ENCODE assay signal across 24 cellular contexts in the genomic region with DNA sequence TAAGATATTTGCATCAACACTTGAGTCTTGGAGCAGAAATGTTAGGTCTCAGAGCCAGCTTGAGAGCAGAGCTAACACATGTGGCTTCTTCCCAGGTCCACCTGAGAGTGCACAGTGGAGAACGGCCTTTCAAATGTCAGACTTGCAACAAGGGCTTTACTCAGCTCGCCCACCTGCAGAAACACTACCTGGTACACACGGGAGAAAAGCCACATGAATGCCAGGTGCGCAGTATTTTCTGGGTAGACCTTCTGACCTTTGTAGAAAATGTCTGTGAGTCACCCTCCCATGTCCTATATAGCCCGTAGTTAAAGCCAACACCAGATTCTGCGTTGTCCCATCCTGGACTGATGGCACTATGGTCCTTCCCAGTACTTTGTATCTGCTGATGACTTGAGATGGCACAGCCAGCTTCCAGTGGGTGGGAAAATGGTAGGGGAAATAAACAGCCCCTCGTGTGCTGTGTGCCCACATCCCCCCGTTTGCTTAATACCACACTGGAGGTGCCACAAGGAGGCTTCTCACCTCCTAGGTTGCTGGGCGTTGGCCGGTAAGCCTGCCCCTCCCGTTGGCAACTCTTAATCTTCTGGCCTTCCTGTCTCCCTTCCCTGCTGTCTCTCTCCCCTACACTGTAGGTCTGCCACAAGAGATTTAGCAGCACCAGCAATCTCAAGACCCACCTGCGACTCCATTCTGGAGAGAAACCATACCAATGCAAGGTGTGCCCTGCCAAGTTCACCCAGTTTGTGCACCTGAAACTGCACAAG. TPM values are rescaled to one million over a fixed set of nuclear protein-coding genes. Genes with fewer than 3 reads are reported as not detected.
A peak's percentile ranks its signal among the peaks of the same experiment; 100 is the strongest.
DNase-seq lines count a peak whose midpoint lies in the region; ATAC-seq and TF ChIP-seq lines count a peak whose summit lies in the region.
"Had no signal": no experiment of that assay in that cellular context is flagged by ENCODE, and none has a peak within 500 bp of the region (broad histone marks: within the 10 kb centered on the region; RNA-seq: fewer than 3 reads in every experiment).

No MANE protein-coding gene starts in this region.

- H2BK20ac ChIP-seq in H9 (ENCODE audit: low read depth, low read length, poor library complexity, severe bottlenecking) = no peak overlapping the region

- intact Hi-C loops in CD4-positive, alpha-beta T cell (cut with DNase I, micrococcal nuclease) = loop anchor here in 1 of 2 experiments (10.0 kb wide), 1 partner anchor 408 kb away; no protein-coding TSS in a partner anchor
- intact Hi-C loops in posterior vena cava (cut with DNase I) = no loop called here

- H4K5ac ChIP-seq in H9 (ENCODE audit: insufficient read length, low read depth, low read length) = no peak overlapping the region

- TF ChIP-seq CTCF in CD4-positive, alpha-beta T cell (IDR thresholded peaks at IDR 0.05) = no peak
- no peak for TF ChIP-seq CTCF in endothelial cell (IDR thresholded peaks at IDR 0.05; ENCODE audit: unreplicated experiment)
- no peak for TF ChIP-seq CTCF in H9 (conservative IDR thresholded peaks at IDR 0.05)

- H3K9me3 ChIP-seq in CD4-positive, alpha-beta T cell (ENCODE audit: control insufficient read depth, low read length) = no peaks in the 10 kb centered on the region
- no peaks in the 10 kb centered on the region for H3K9me3 ChIP-seq in H9 (ENCODE audit: control insufficient read depth, low read depth, low read length)
- H3K9me3 ChIP-seq: thoracic aorta had no signal

- H3K4me1 Mint-ChIP-seq in CD4-positive, alpha-beta T cell (ENCODE audit: low read depth) = peaks cover 65% of the 10 kb centered on the region
- H3K4me1 Mint-ChIP-seq in T-cell (peaks cover 38 to 87% (median 75%) of the 10 kb centered on the region in 3 donors), endothelial cell (ENCODE audit: unreplicated experiment) (peaks cover 32% of the 10 kb centered on the region), H9 (peaks cover 0 to 10% of the 10 kb centered on the region in 2 experiments; a peak in 1 of 4 replicates)

- H2BK5ac ChIP-seq in H9 (ENCODE audit: insufficient read length, low read length) = no peak overlapping the region

- H3K23ac ChIP-seq in H9 (ENCODE audit: insufficient read length, low read depth, low read length) = no peak overlapping the region

- peak overlapping the region; percentile 6 for H3K27ac Mint-ChIP-seq in CD4-positive, alpha-beta T cell
- peak overlapping the region; percentile 42 to 80 for H3K27ac Mint-ChIP-seq in T-cell
- no peak overlapping the region for H3K27ac Mint-ChIP-seq in endothelial cell (ENCODE audit: unreplicated experiment)
- no peak overlapping the region for H3K27ac Mint-ChIP-seq in H9

- no peak overlapping the region for H3K14ac ChIP-seq in H9 (ENCODE audit: insufficient read depth, low read length)

- H3K9me3 Mint-ChIP-seq in CD4-positive, alpha-beta T cell = no peaks in the 10 kb centered on the region
- H3K9me3 Mint-ChIP-seq in T-cell (no peaks in the 10 kb centered on the region), endothelial cell (ENCODE audit: unreplicated experiment) (no peaks in the 10 kb centered on the region), H9 (no peaks in the 10 kb centered on the region)
- H3K9me3 Mint-ChIP-seq: naive thymus-derived CD4-positive, alpha-beta T cell had no signal

- H3K9ac ChIP-seq in H9 (ENCODE audit: extremely low read depth, insufficient read length, low read length) = no peak overlapping the region

- no peak overlapping the region for H2AK5ac ChIP-seq in H9 (ENCODE audit: insufficient read length, low read length)

- no peak for DNase-seq in activated CD4-positive, CD25-positive, alpha-beta regulatory T cell treated with anti-CD3 and anti-CD28 coated beads, Interleukin-2, amount 50 U/mL, for 72 hours
- no peak for DNase-seq in CD4-positive, alpha-beta T cell
- DNase-seq in T-cell = no peak
- DNase-seq in endothelial cell (ENCODE audit: low spot score) = no peak
- DNase-seq in posterior vena cava (ENCODE audit: low spot score) = no peak
- no peak for DNase-seq in H9
- no peak for DNase-seq in NCI-H128 (lab: John Stamatoyannopoulos, UW; ENCODE audit: unreplicated experiment)
- DNase-seq: 8988T; activated effector memory CD4-positive, alpha-beta T cell treated with anti-CD3 and anti-CD28 coated beads, Interleukin-2, amount 50 U/mL, for 16 hours; DMS53; HCEC 1CT; head of caudate nucleus; IMR-90; midbrain; naive thymus-derived CD4-positive, alpha-beta T cell; NCI-H1092 treated with DMSO at 0.1 percent for 48 hours; NCI-H187 treated with DMSO at 0.1 percent for 48 hours; NCI-H524; SHP77; stimulated activated CD4-positive, alpha-beta T cell treated with anti-CD3 and anti-CD28 coated beads, Interleukin-15, amount 100 ng/mL, for 24 hours; stimulated activated naive CD4-positive, alpha-beta T cell had no signal

- no peak overlapping the region for H3K56ac ChIP-seq in H9 (ENCODE audit: insufficient read length, low read depth, low read length)

- POLR2A ChIA-PET in CD4-positive, alpha-beta T cell (lab: Charles Lee) = interaction anchor here (1.1 to 1.5 kb wide), 2 partner anchors 9 to 11 kb away, joined by 3 to 4 read pairs; no protein-coding TSS in a partner anchor
- POLR2A ChIA-PET in T-cell (lab: Charles Lee) = no interaction called here

- H3K27me3 ChIP-seq in CD4-positive, alpha-beta T cell (ENCODE audit: control insufficient read depth, insufficient read depth, low read length) = no peaks in the 10 kb centered on the region
- no peaks in the 10 kb centered on the region for H3K27me3 ChIP-seq in H9 (ENCODE audit: insufficient read depth, low read length)

- H2AFZ ChIP-seq in H9 (ENCODE audit: low read length) = no peak overlapping the region

- no peak overlapping the region for H3K27ac ChIP-seq in CD4-positive, alpha-beta T cell (ENCODE audit: low read depth, low read length)
- no peak overlapping the region for H3K27ac ChIP-seq in H9 (ENCODE audit: insufficient read length, low read depth, low read length)
- H3K27ac ChIP-seq: thoracic aorta had no signal

- no peak overlapping the region for H2BK15ac ChIP-seq in H9 (ENCODE audit: low read depth, low read length)

- CTCF ChIA-PET in CD4-positive, alpha-beta T cell (lab: Charles Lee) = no interaction called here
- CTCF ChIA-PET in T-cell (lab: Charles Lee) = interaction anchor here in 1 of 2 donors (1.1 kb wide), 2 partner anchors 91 to 117 kb away, joined by 3 to 4 read pairs; no protein-coding TSS in a partner anchor

- no peak overlapping the region for H2BK120ac ChIP-seq in H9 (ENCODE audit: low read depth, low read length, poor library complexity, severe bottlenecking)

- H4K20me1 ChIP-seq in H9 (ENCODE audit: control insufficient read depth, insufficient read depth, insufficient read length) = no peaks in the 10 kb centered on the region

- WGBS in H9 (ENCODE audit: extremely low coverage, insufficient read length, low lambda C conversion rate) = no CpG with 5 or more reads among the region's 12 CpGs

- ATAC-seq in activated CD4-positive, CD25-positive, alpha-beta regulatory T cell treated with anti-CD3 and anti-CD28 coated beads, Interleukin-2, amount 50 U/mL, for 24 hours = peak; percentile 4 to 11
- no peak for ATAC-seq in CD4-positive, alpha-beta T cell (ENCODE audit: poor library complexity)
- peak in 1 of 4 experiments; percentile 24 for ATAC-seq in T-cell (replicated peaks in 1 of 4)
- ATAC-seq: naive thymus-derived CD4-positive, alpha-beta T cell had no signal

- no peak overlapping the region for H3K18ac ChIP-seq in H9 (ENCODE audit: insufficient read length, low read depth, low read length)

- H3K4me2 ChIP-seq in H9 (ENCODE audit: insufficient read depth, insufficient read length, low read length) = no peak overlapping the region

- no peak overlapping the region for H2BK12ac ChIP-seq in H9 (ENCODE audit: insufficient read length, low read depth, low read length)

- H3K79me1 ChIP-seq in H9 (ENCODE audit: insufficient read depth, low read depth, low read length, poor library complexity, severe bottlenecking) = no peaks in the 10 kb centered on the region

- H3K23me2 ChIP-seq in H9 (ENCODE audit: insufficient read length, low read depth, low read length, poor library complexity, severe bottlenecking) = no peaks in the 10 kb centered on the region

- no peak overlapping the region for H3K4ac ChIP-seq in H9 (ENCODE audit: low read depth, low read length)

- H3K79me2 ChIP-seq in H9 (ENCODE audit: insufficient read depth, low read length) = no peaks in the 10 kb centered on the region

- H3K27me3 Mint-ChIP-seq in CD4-positive, alpha-beta T cell = no peaks in the 10 kb centered on the region
- peaks cover 0 to under 1% of the 10 kb centered on the region in 2 donors for H3K27me3 Mint-ChIP-seq in T-cell
- no peaks in the 10 kb centered on the region for H3K27me3 Mint-ChIP-seq in endothelial cell (ENCODE audit: unreplicated experiment)
- H3K27me3 Mint-ChIP-seq in H9 (ENCODE audit: low read depth) = no peaks in the 10 kb centered on the region
- H3K27me3 Mint-ChIP-seq: naive thymus-derived CD4-positive, alpha-beta T cell had no signal

- H3K4me1 ChIP-seq in H9 (ENCODE audit: insufficient read depth, low read length) = no peaks in the 10 kb centered on the region

- H3T11ph ChIP-seq in H9 (ENCODE audit: low read length) = no peak overlapping the region

- no peak overlapping the region for H4K8ac ChIP-seq in H9 (replicated peaks; ENCODE audit: insufficient read length, low read depth, low read length)

- peaks cover 62% of the 10 kb centered on the region for H3K36me3 Mint-ChIP-seq in CD4-positive, alpha-beta T cell (ENCODE audit: low read depth)
- H3K36me3 Mint-ChIP-seq in T-cell (peaks cover 55% of the 10 kb centered on the region), endothelial cell (ENCODE audit: low read depth, unreplicated experiment) (peaks cover 43% of the 10 kb centered on the region), H9 (ENCODE audit: insufficient read depth in 1 of 3, low read depth in 3 of 3) (peaks cover 0 to 12% (median 0%) of the 10 kb centered on the region in 3 experiments; a peak in 2 of 7 replicates)

- no peak overlapping the region for H4K91ac ChIP-seq in H9 (ENCODE audit: insufficient read length, low read depth, low read length)

- peak overlapping the region; percentile 46 for H3K4me3 Mint-ChIP-seq in CD4-positive, alpha-beta T cell
- peak overlapping the region in 2 of 3 donors; percentile 45 to 46 for H3K4me3 Mint-ChIP-seq in T-cell
- H3K4me3 Mint-ChIP-seq in endothelial cell (ENCODE audit: unreplicated experiment) = peak overlapping the region; percentile 60
- no peak overlapping the region for H3K4me3 Mint-ChIP-seq in H9

RNA-seq across cellular contexts. Expression of gene PRDM1, which starts 20.3 kb away (rescaled TPM):
- total RNA-seq in CD4-positive, alpha-beta T cell = 10 to 100 TPM; 69.9 to 83.4 TPM
- total RNA-seq in T-cell (100 to 1,000 TPM in 1 of 5 donors, 10 to 100 TPM in 4; 21.9 to 108 (median 30.6) TPM), endothelial cell (ENCODE audit: unreplicated experiment) (19.6 TPM), posterior vena cava (1 to 10 TPM; 2.4 to 2.9 TPM), H9 (2021) (2.3 and 2.9 TPM in 2 replicates)
- total RNA-seq: G401 had no signal

Comparison
In these comparisons a context has a peak if more than half of its experiments do, and no peak if none do; other contexts are left out.
1. H3K27ac Mint-ChIP-seq: peak in CD4-positive, alpha-beta T cell (single experiment) and T-cell (2 of 2); none in endothelial cell (single experiment) and H9 (0 of 3).
2. H3K4me3 Mint-ChIP-seq: peak in CD4-positive, alpha-beta T cell (single experiment), T-cell (2 of 3) and endothelial cell (single experiment); none in H9 (0 of 2).